In the genomic region with DNA sequence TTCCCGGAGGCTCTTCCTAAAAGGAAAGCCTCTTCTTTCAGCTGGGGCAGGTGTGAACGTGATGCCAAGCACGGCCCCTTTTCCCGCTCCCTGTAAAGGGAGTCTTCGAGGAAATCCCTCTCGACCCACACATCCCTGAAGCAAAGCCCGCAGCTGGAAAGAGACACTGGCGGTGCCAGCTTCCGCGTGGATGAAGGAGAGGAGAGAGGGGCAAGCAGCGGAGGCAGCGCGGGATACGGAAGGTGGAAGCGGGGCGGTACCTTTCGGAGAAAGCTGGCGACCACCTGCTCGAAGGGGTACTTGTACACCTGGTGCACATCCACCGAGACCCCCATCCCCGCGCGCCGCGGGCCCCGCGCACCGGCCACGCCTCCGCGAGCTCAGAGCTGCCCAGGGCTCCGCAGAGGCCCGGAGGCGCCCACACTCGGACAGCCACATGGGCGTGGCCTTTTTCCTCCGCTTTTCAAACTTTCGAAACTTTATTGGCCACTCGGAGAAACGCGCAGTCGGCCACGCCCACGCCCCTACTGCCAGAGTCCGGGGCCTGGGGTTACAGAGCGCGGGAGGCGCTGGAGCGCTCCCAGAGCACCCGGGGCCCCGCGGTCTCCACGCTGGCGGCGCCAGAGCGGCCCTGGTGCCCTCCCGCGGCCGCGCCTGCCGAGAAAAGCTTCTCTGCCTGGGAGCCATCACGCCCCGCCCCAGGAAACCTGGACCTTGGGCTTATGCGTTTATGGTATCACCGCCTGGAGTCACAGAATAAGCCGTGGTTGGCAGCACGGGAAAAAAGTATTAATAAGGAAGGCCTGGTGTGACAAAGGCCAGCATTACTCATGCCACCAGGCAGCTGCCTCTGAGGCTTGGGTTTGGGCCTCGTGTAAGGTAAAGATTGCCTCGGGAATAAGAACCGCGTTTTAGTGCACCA, we compare ENCODE assay signal across 1 cellular context.
TF ChIP-seq lines count a peak whose summit lies in the region.

A gene (minus strand): TSS at position 426 of the 922 bp plus-strand sequence. CDS start 91 bp downstream, at position 335.

TF ChIP-seq in HCT116, 20 proteins besides CTCF, POLR2A, EP300 and RAD21 (continued from another document):
- TF ChIP-seq ELF1 (IDR thresholded peaks at IDR 0.05; ENCODE audit: borderline replicate concordance, low read depth): no peak
- peak; percentile 92 for TF ChIP-seq EGR1 (IDR thresholded peaks at IDR 0.05; ENCODE audit: low read depth)
- TF ChIP-seq YY1 (IDR thresholded peaks at IDR 0.05; ENCODE audit: extremely low read depth, insufficient replicate concordance, low read depth, low read length): peak; percentile 73
- TF ChIP-seq JUND (IDR thresholded peaks at IDR 0.05): no peak
- TF ChIP-seq, protein P1, sequence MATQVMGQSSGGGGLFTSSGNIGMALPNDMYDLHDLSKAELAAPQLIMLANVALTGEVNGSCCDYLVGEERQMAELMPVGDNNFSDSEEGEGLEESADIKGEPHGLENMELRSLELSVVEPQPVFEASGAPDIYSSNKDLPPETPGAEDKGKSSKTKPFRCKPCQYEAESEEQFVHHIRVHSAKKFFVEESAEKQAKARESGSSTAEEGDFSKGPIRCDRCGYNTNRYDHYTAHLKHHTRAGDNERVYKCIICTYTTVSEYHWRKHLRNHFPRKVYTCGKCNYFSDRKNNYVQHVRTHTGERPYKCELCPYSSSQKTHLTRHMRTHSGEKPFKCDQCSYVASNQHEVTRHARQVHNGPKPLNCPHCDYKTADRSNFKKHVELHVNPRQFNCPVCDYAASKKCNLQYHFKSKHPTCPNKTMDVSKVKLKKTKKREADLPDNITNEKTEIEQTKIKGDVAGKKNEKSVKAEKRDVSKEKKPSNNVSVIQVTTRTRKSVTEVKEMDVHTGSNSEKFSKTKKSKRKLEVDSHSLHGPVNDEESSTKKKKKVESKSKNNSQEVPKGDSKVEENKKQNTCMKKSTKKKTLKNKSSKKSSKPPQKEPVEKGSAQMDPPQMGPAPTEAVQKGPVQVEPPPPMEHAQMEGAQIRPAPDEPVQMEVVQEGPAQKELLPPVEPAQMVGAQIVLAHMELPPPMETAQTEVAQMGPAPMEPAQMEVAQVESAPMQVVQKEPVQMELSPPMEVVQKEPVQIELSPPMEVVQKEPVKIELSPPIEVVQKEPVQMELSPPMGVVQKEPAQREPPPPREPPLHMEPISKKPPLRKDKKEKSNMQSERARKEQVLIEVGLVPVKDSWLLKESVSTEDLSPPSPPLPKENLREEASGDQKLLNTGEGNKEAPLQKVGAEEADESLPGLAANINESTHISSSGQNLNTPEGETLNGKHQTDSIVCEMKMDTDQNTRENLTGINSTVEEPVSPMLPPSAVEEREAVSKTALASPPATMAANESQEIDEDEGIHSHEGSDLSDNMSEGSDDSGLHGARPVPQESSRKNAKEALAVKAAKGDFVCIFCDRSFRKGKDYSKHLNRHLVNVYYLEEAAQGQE (IDR thresholded peaks at IDR 0.05; ENCODE audit: low read depth): no peak
- TF ChIP-seq, protein P2, sequence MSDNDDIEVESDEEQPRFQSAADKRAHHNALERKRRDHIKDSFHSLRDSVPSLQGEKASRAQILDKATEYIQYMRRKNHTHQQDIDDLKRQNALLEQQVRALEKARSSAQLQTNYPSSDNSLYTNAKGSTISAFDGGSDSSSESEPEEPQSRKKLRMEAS (IDR thresholded peaks at IDR 0.05): peak; percentile 89
- no peak for TF ChIP-seq EZH2 (IDR thresholded peaks at IDR 0.05)
- TF ChIP-seq, protein P3, sequence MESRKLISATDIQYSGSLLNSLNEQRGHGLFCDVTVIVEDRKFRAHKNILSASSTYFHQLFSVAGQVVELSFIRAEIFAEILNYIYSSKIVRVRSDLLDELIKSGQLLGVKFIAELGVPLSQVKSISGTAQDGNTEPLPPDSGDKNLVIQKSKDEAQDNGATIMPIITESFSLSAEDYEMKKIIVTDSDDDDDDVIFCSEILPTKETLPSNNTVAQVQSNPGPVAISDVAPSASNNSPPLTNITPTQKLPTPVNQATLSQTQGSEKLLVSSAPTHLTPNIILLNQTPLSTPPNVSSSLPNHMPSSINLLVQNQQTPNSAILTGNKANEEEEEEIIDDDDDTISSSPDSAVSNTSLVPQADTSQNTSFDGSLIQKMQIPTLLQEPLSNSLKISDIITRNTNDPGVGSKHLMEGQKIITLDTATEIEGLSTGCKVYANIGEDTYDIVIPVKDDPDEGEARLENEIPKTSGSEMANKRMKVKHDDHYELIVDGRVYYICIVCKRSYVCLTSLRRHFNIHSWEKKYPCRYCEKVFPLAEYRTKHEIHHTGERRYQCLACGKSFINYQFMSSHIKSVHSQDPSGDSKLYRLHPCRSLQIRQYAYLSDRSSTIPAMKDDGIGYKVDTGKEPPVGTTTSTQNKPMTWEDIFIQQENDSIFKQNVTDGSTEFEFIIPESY (IDR thresholded peaks at IDR 0.05; ENCODE audit: extremely low read depth, insufficient replicate concordance, low read length): peak; percentile 56
- TF ChIP-seq CEBPB (IDR thresholded peaks at IDR 0.05; ENCODE audit: low read depth): no peak
- peak; percentile 82 for TF ChIP-seq SP1 (IDR thresholded peaks at IDR 0.05; ENCODE audit: low read depth)
- peak; percentile 74 for TF ChIP-seq ZFX (IDR thresholded peaks at IDR 0.05)
- 0 out of 2 replicates have a peak, but pooled peaks have one; percentile 24 for TF ChIP-seq FOSL1 (IDR thresholded peaks at IDR 0.05; ENCODE audit: low read depth)
- TF ChIP-seq POLR2AphosphoS5 (IDR thresholded peaks at IDR 0.05; ENCODE audit: low read depth, low read length): peak; percentile 91
- TF ChIP-seq, protein P4, sequence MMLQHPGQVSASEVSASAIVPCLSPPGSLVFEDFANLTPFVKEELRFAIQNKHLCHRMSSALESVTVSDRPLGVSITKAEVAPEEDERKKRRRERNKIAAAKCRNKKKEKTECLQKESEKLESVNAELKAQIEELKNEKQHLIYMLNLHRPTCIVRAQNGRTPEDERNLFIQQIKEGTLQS (IDR thresholded peaks at IDR 0.05): no peak
TF ChIP-seq in HCT116: peak in this region for 10.
